In the genomic region with DNA sequence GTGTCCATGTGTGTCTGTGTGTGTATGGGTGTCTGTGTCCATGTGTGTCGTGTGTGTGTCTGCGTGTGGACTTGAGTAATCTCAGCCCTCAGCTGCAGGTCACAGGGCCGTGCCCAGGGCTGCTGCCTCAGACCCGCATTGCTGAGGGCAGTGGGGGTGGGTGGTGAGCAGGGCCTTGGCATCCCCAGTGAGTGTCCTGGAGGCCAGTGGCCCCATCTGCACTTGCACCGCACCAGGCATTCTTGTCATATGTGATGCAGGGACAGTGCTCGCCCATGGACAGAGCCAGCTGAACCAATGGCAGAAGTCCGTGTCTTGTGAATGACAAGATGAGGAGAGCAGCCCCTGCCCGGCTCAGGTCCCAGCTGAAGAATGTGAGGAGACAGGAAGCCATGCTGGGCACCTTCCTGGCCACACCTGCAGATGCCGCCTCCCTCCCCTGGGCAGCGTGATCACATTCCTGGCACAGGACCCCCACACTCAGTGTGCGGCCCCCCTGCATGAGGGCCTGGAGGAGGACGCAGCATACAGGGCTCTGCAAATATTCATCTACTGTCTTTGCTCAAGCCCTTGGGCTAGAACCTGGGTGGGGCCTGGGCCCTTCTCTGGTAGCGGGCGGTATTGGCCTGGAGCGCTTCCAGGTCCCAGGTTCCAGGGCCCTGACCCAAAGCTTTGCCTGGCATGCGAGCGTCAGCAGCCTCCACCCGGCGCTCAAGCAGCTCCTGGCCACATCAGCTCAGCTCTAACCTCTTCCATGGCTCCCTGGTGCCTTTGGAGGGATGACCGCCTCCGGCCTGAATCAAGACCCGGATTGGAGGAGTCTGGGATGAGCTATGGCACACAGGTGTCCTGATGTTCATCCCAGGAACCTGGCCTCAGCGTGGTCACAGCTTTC, we compare ENCODE assay signal across 20 cellular contexts. TPM values are rescaled to one million over a fixed set of nuclear protein-coding genes. Genes with fewer than 3 reads are reported as not detected.
A peak's percentile ranks its signal among the peaks of the same experiment; 100 is the strongest.
DNase-seq lines count a peak whose midpoint lies in the region; ATAC-seq, FAIRE-seq and TF ChIP-seq lines count a peak whose summit lies in the region.
"Had no signal": no experiment of that assay in that cellular context is flagged by ENCODE, and none has a peak within 500 bp of the region (broad histone marks: within the 10 kb centered on the region; RNA-seq: fewer than 3 reads in every experiment).

No MANE protein-coding gene starts in this region.

- TF ChIP-seq RAD21 in A549 (conservative IDR thresholded peaks at IDR 0.05 in 1 of 2, IDR thresholded peaks at IDR 0.05 in 1 of 2): no peak

- no peak overlapping the region for H3K4me2 ChIP-seq in A549
- no peak overlapping the region for H3K4me2 ChIP-seq in osteoblast (ENCODE audit: insufficient read depth, low read length)

- no peak overlapping the region for H2AFZ ChIP-seq in osteoblast (ENCODE audit: low read length)

- H3K27ac Mint-ChIP-seq in T-cell: no peak overlapping the region
- H3K27ac Mint-ChIP-seq: CD14-positive monocyte had no signal

- TF ChIP-seq POLR2A in A549 (IDR thresholded peaks at IDR 0.05; ENCODE audit: low read length) (no peak), GM12891 (IDR thresholded peaks at IDR 0.05; ENCODE audit: low read depth, low read length) (no peak)

- no peaks in the 10 kb centered on the region for H3K4me1 ChIP-seq in A549
- H3K4me1 ChIP-seq in osteoblast (ENCODE audit: insufficient read depth, low read length): no peaks in the 10 kb centered on the region
- H3K4me1 ChIP-seq in foreskin keratinocyte: peaks cover 4% of the 10 kb centered on the region
- H3K4me1 ChIP-seq: SJCRH30 had no signal

- H3K4me1 Mint-ChIP-seq in T-cell: no peaks in the 10 kb centered on the region
- H3K4me1 Mint-ChIP-seq: CD14-positive monocyte had no signal

- peak in 1 of 2 experiments; percentile 25 for DNase-seq in A549 (ENCODE audit: low read depth in 1 of 2, low spot score in 1 of 2)
- DNase-seq in GM12891 (ENCODE audit: insufficient read length, low spot score): no peak
- DNase-seq in osteoblast (ENCODE audit: insufficient read length, low spot score, missing footprints): peak; percentile 39
- no peak for DNase-seq in T-cell
- no peak for DNase-seq in mucosa of gallbladder (ENCODE audit: low spot score)
- DNase-seq in foreskin keratinocyte: no peak
- DNase-seq: GF-D8, GOT3, KG1, MV-4-11, NCI-H1417, NCI-H187 treated with DMSO at 0.1 percent for 48 hours, NCI-H226, PC-3, SJCRH30 had no signal

- H3K79me2 ChIP-seq in osteoblast (ENCODE audit: insufficient read depth, low read length): no peaks in the 10 kb centered on the region

- H3K4me3 ChIP-seq in A549 (no peak overlapping the region), osteoblast (ENCODE audit: insufficient read depth, low read length) (no peak overlapping the region)
- H3K4me3 ChIP-seq: SJCRH30 had no signal

- no peak for TF ChIP-seq CTCF in A549 (IDR thresholded peaks at IDR 0.05)
- no peak for TF ChIP-seq CTCF in VCaP (conservative IDR thresholded peaks at IDR 0.05)
- TF ChIP-seq CTCF in osteoblast (IDR thresholded peaks at IDR 0.05; ENCODE audit: extremely low read depth, low read depth, low read length): no peak
- TF ChIP-seq CTCF in foreskin keratinocyte (conservative IDR thresholded peaks at IDR 0.05): no peak

- H3K4me3 Mint-ChIP-seq in T-cell: no peak overlapping the region
- H3K4me3 Mint-ChIP-seq: CD14-positive monocyte had no signal

- no peak for TF ChIP-seq EP300 in A549 (IDR thresholded peaks at IDR 0.05)

- 52% methylated on average over 12 of the region's 23 CpGs for WGBS in A549 (ENCODE audit: missing lambda C conversion rate)

- H3K9me3 Mint-ChIP-seq in T-cell: no peaks in the 10 kb centered on the region

- peaks cover 3 to 9% of the 10 kb centered on the region in 2 donors for H3K27me3 Mint-ChIP-seq in T-cell

- H3K27me3 ChIP-seq in osteoblast (ENCODE audit: insufficient read depth, low read length) (peaks cover 3% of the 10 kb centered on the region), foreskin keratinocyte (no peaks in the 10 kb centered on the region)

- CTCF ChIA-PET in A549 (lab: Yijun Ruan, JAX): interaction anchor here (0.6 to 5.9 kb wide), 6 partner anchors 12 to 98 kb away, joined by 3 to 41 read pairs (median 4); a partner anchor contains a TSS
- CTCF ChIA-PET in T-cell (lab: Charles Lee): no interaction called here

- peaks cover 3% of the 10 kb centered on the region for H3K9me3 ChIP-seq in A549
- H3K9me3 ChIP-seq in osteoblast (ENCODE audit: low read depth, low read length): no peaks in the 10 kb centered on the region
- H3K9me3 ChIP-seq: SJCRH30 had no signal

- no peaks in the 10 kb centered on the region for H4K20me1 ChIP-seq in osteoblast (ENCODE audit: insufficient read depth, low read length)

- H3K27ac ChIP-seq in A549 (no peak overlapping the region), VCaP (peak overlapping the region; percentile 14; the same call in 1 of the 2 replicates), osteoblast (ENCODE audit: low read depth, low read length) (no peak overlapping the region), foreskin keratinocyte (no peak overlapping the region)
- H3K27ac ChIP-seq: SJCRH30 had no signal

- H3K36me3 Mint-ChIP-seq in T-cell: no peaks in the 10 kb centered on the region
- H3K36me3 Mint-ChIP-seq: CD14-positive monocyte had no signal

- H3K36me3 ChIP-seq in osteoblast (ENCODE audit: insufficient read depth, low read length): no peaks in the 10 kb centered on the region
- H3K36me3 ChIP-seq: SJCRH30 had no signal

- ATAC-seq in A549 (peak; percentile 16 to 27; a peak in 4 of 6 replicates), T-cell (replicated peaks in 1 of 4) (no peak), GM21360 (IDR thresholded peaks at IDR 0.05; ENCODE audit: unreplicated experiment) (no peak), foreskin keratinocyte (no peak)
- ATAC-seq: HepG2, PC-3 had no signal

- POLR2A ChIA-PET in A549 (lab: Yijun Ruan, JAX): no interaction called here
- POLR2A ChIA-PET in T-cell (lab: Charles Lee): no interaction called here

- FAIRE-seq in A549 (lab: Jason Lieb, UNC): no peak
- peak; percentile 13 for FAIRE-seq in GM12891 (lab: Jason Lieb, UNC)
- FAIRE-seq: HepG2 had no signal

TF ChIP-seq in A549, 52 proteins besides CTCF, POLR2A, EP300 and RAD21:
- TF ChIP-seq ZFP36 (IDR thresholded peaks at IDR 0.05; ENCODE audit: borderline replicate concordance, partially characterized antibody) (peak; percentile 14), MYC (IDR thresholded peaks at IDR 0.05; ENCODE audit: borderline replicate concordance, low read length) (no peak)

TF ChIP-seq in GM12891, 5 proteins besides CTCF, POLR2A, EP300 and RAD21:
- TF ChIP-seq POLR2AphosphoS5 (IDR thresholded peaks at IDR 0.05; ENCODE audit: low read depth, low read length) (no peak), PAX5 (IDR thresholded peaks at IDR 0.05; ENCODE audit: insufficient read depth, low read length, severe bottlenecking) (no peak), SPI1 (IDR thresholded peaks at IDR 0.05; ENCODE audit: low read depth, low read length) (no peak), POU2F2 (IDR thresholded peaks at IDR 0.05; ENCODE audit: low read depth, low read length) (no peak), TAF1 (IDR thresholded peaks at IDR 0.05; ENCODE audit: low read depth, low read length) (no peak)

RNA-seq across cellular contexts. Expression of a gene that starts 3.9 kb away (rescaled TPM):
- not detected in 2 replicates for polyA plus RNA-seq in A549 (2011; rRNA removed)
- polyA plus RNA-seq in A549 (2012; cell fraction: cytosol; rRNA removed): 0.01 TPM in 1 of 2 replicates, not detected in the other
- polyA plus RNA-seq in A549 (2012; cell fraction: nucleus; rRNA removed): not detected in 2 replicates
- polyA plus RNA-seq in A549 (2017; fragmentation: RNase III; extraction: RNeasy Plus Mini Kit Qiagen cat#74134 plus additional on column Dnase treatment): not detected in 3 replicates
- polyA minus RNA-seq in A549 (2011; rRNA and poly(A)+ RNA removed): not detected in 2 replicates
- polyA plus RNA-seq in GM12891 (2012; ENCODE audit: low read depth, missing spikeins): not detected
- not detected in 2 replicates for total RNA-seq in osteoblast
- not detected for total RNA-seq in T-cell
- 0.63 TPM for total RNA-seq in mucosa of gallbladder
- total RNA-seq in foreskin keratinocyte: 0.14 and 0.17 TPM in 2 replicates
- 0.13 and 0.18 TPM in 2 replicates for polyA plus RNA-seq in foreskin keratinocyte
- total RNA-seq: A673, HepG2, PC-3, SJCRH30 had no signal
- polyA plus RNA-seq: CD14-positive monocyte, HepG2 had no signal

RNA-seq across cellular contexts. Expression of a gene that starts 20.0 kb away (rescaled TPM):
- polyA plus RNA-seq in A549 (2011; rRNA removed) (1.4 and 1.8 TPM in 2 replicates), A549 (2017; fragmentation: RNase III; extraction: RNeasy Plus Mini Kit Qiagen cat#74134 plus additional on column Dnase treatment) (0.62 to 1.1 TPM (median 1.0 TPM) in 3 replicates), foreskin keratinocyte (not detected in 2 replicates)
- polyA plus RNA-seq in A549 (2012; cell fraction: cytosol; rRNA removed): 1.5 and 2.3 TPM in 2 replicates
- polyA plus RNA-seq in A549 (2012; cell fraction: nucleus; rRNA removed): 3.0 and 3.6 TPM in 2 replicates
- 1.2 TPM in 2 replicates for polyA minus RNA-seq in A549 (2011; rRNA and poly(A)+ RNA removed)
- 0.53 TPM for polyA plus RNA-seq in GM12891 (2012; ENCODE audit: low read depth, missing spikeins)
- total RNA-seq in osteoblast (under 0.01 and 0.29 TPM in 2 replicates), T-cell (1 to 10 TPM in 1 of 5 donors, under 1 TPM in 2, not detected in 2; 0.54 to 1.0 (median 0.68) TPM), mucosa of gallbladder (16.0 TPM), foreskin keratinocyte (not detected in 2 replicates)
- total RNA-seq: A673, PC-3 had no signal

RNA-seq across cellular contexts. Expression of a gene that starts 31.0 kb away (rescaled TPM):
- polyA plus RNA-seq in A549 (2011; rRNA removed) (not detected in 2 replicates), A549 (2017; fragmentation: RNase III; extraction: RNeasy Plus Mini Kit Qiagen cat#74134 plus additional on column Dnase treatment) (not detected in 3 replicates), foreskin keratinocyte (not detected in 2 replicates)
- polyA plus RNA-seq in A549 (2012; cell fraction: cytosol; rRNA removed): not detected in 2 replicates
- polyA plus RNA-seq in A549 (2012; cell fraction: nucleus; rRNA removed): not detected in 2 replicates
- not detected in 2 replicates for polyA minus RNA-seq in A549 (2011; rRNA and poly(A)+ RNA removed)
- polyA plus RNA-seq in GM12891 (2012; ENCODE audit: low read depth, missing spikeins): not detected
- total RNA-seq in osteoblast (not detected in 2 replicates), T-cell (not detected), mucosa of gallbladder (0.14 TPM), foreskin keratinocyte (not detected in 2 replicates)
- total RNA-seq: A673, PC-3, SJCRH30 had no signal
- polyA plus RNA-seq: CD14-positive monocyte had no signal

RNA-seq across cellular contexts. Expression of a gene that starts 40.8 kb away (rescaled TPM):
- polyA plus RNA-seq in A549 (2011; rRNA removed): 1.8 and 2.6 TPM in 2 replicates
- 10.3 and 13.0 TPM in 2 replicates for polyA plus RNA-seq in A549 (2012; cell fraction: cytosol; rRNA removed)
- 24.4 and 25.6 TPM in 2 replicates for polyA plus RNA-seq in A549 (2012; cell fraction: nucleus; rRNA removed)
- polyA plus RNA-seq in A549 (2017; fragmentation: RNase III; extraction: RNeasy Plus Mini Kit Qiagen cat#74134 plus additional on column Dnase treatment): 5.4 to 7.8 TPM (median 5.6 TPM) in 3 replicates
- polyA minus RNA-seq in A549 (2011; rRNA and poly(A)+ RNA removed): 1.0 and 3.1 TPM in 2 replicates
- 5.8 TPM for polyA plus RNA-seq in GM12891 (2012; ENCODE audit: low read depth, missing spikeins)
- 4.7 and 5.3 TPM in 2 replicates for total RNA-seq in osteoblast
- total RNA-seq in T-cell: 1 to 10 TPM; 1.5 to 8.0 (median 4.5) TPM
- total RNA-seq in mucosa of gallbladder: 17.8 TPM
- total RNA-seq in foreskin keratinocyte: 6.3 and 7.2 TPM in 2 replicates
- polyA plus RNA-seq in foreskin keratinocyte: 11.0 and 11.6 TPM in 2 replicates

Comparison
In these comparisons a context has a peak if more than half of its experiments do, and no peak if none do; other contexts are left out.
1. ATAC-seq: peak in A549 (2 of 2); none in T-cell (0 of 4), GM21360 (single experiment) and foreskin keratinocyte (single experiment).